ENCODE assay signal across 22 cellular contexts in genomic region chr3:136110481-136110880, GRCh38.
DNase-seq lines count a peak whose midpoint lies in the region; FAIRE-seq and TF ChIP-seq lines count a peak whose summit lies in the region.
"Had no signal": no experiment of that assay in that cellular context is flagged by ENCODE, and none has a peak within 500 bp of the region (broad histone marks: within the 10 kb centered on the region; RNA-seq: fewer than 3 reads in every experiment).

No MANE protein-coding gene starts in this region.

- H3F3A ChIP-seq in Loucy (ENCODE audit: low read depth): no peaks in the 10 kb centered on the region

- H3K4me1 Mint-ChIP-seq in activated T-helper 2 cell treated with anti-CD3 and anti-CD28 coated beads, Interferon-gamma antibody, Interleukin-2, Interleukin-4, amounts not matched to agents 10 μg/mL and 5 μg/mL and 100 μg/mL, durations not matched to agents 14 hours and 24 hours and 36 hours (ENCODE audit: low read depth): peaks cover 11% of the 10 kb centered on the region
- H3K4me1 Mint-ChIP-seq in progenitor cell of endocrine pancreas (ENCODE audit: low read depth): no peaks in the 10 kb centered on the region

- peak overlapping the region; percentile 45 for H3K4me2 ChIP-seq in Loucy (ENCODE audit: low read depth, low read length, poor library complexity, severe bottlenecking)
- H3K4me2 ChIP-seq: A549 had no signal

- 0 out of 2 replicates have a peak overlapping the region, but pooled peaks have one; percentile 6 for H2AFZ ChIP-seq in Loucy (ENCODE audit: low read length)

- no peak overlapping the region for H3K27ac Mint-ChIP-seq in activated T-helper 2 cell treated with anti-CD3 and anti-CD28 coated beads, Interferon-gamma antibody, Interleukin-2, Interleukin-4, amounts not matched to agents 10 μg/mL and 5 μg/mL and 100 μg/mL, durations not matched to agents 14 hours and 24 hours and 36 hours
- H3K27ac Mint-ChIP-seq in progenitor cell of endocrine pancreas: no peak overlapping the region
- H3K27ac Mint-ChIP-seq: B cell; CD8-positive, alpha-beta T cell had no signal

- intact Hi-C loops in activated T-helper 2 cell treated with anti-CD3 and anti-CD28 coated beads, Interferon-gamma antibody, Interleukin-2, Interleukin-4, amounts not matched to agents 10 μg/mL and 5 μg/mL and 100 μg/mL, durations not matched to agents 14 hours and 24 hours and 36 hours (cut with micrococcal nuclease): no loop called here

- DNase-seq in GM18507 (ENCODE audit: extremely low spot score, insufficient read length, low read depth): no peak
- peak; percentile 79 for DNase-seq in foreskin melanocyte
- no peak for DNase-seq in activated T-helper 2 cell treated with anti-CD3 and anti-CD28 coated beads, Interferon-gamma antibody, Interleukin-2, Interleukin-4, amounts not matched to agents 10 μg/mL and 5 μg/mL and 100 μg/mL, durations not matched to agents 14 hours and 24 hours and 36 hours (ENCODE audit: low spot score)
- DNase-seq in GM19239 (ENCODE audit: insufficient read length, low spot score): no peak
- DNase-seq in progenitor cell of endocrine pancreas (ENCODE audit: low spot score, unreplicated experiment): no peak
- DNase-seq in NCI-H1048 (lab: John Stamatoyannopoulos, UW): no peak
- DNase-seq: CD8-positive, alpha-beta T cell; COR-L47; DMS 273 treated with DMSO at 0.1 percent for 48 hours; DMS53; DND-41; EL; GOT3; H7; IMR-90 had no signal

- H3K4me3 ChIP-seq in Loucy (ENCODE audit: low read length, poor library complexity, severe bottlenecking): no peak overlapping the region
- H3K4me3 ChIP-seq: A549; BLaER1 treated with 17β-estradiol and CSF1 and Interleukin-3, amounts not matched to agents 10 nM and 100 nM; GM12878; K562 had no signal

- H3K36me3 ChIP-seq in Loucy (ENCODE audit: insufficient read depth, low read length): no peaks in the 10 kb centered on the region

- FAIRE-seq in GM18507 (lab: Jason Lieb, UNC): peak; percentile 39
- no peak for FAIRE-seq in GM19239 (lab: Jason Lieb, UNC)
- FAIRE-seq: A549, HTR-8/SVneo, K562 had no signal

- H3K4me3 Mint-ChIP-seq in activated T-helper 2 cell treated with anti-CD3 and anti-CD28 coated beads, Interferon-gamma antibody, Interleukin-2, Interleukin-4, amounts not matched to agents 10 μg/mL and 5 μg/mL and 100 μg/mL, durations not matched to agents 14 hours and 24 hours and 36 hours (ENCODE audit: low read depth): no peak overlapping the region
- H3K4me3 Mint-ChIP-seq in progenitor cell of endocrine pancreas (ENCODE audit: low read depth): no peak overlapping the region
- H3K4me3 Mint-ChIP-seq: B cell; CD8-positive, alpha-beta T cell had no signal

- no peak overlapping the region for H3K9ac ChIP-seq in Loucy (ENCODE audit: low read depth, low read length, poor library complexity, severe bottlenecking)
- H3K9ac ChIP-seq: BLaER1 treated with 17β-estradiol and CSF1 and Interleukin-3, amounts not matched to agents 10 nM and 100 nM had no signal

- peaks cover 2% of the 10 kb centered on the region for H3K9me3 Mint-ChIP-seq in activated T-helper 2 cell treated with anti-CD3 and anti-CD28 coated beads, Interferon-gamma antibody, Interleukin-2, Interleukin-4, amounts not matched to agents 10 μg/mL and 5 μg/mL and 100 μg/mL, durations not matched to agents 14 hours and 24 hours and 36 hours
- H3K9me3 Mint-ChIP-seq in progenitor cell of endocrine pancreas (ENCODE audit: low read depth): peaks cover 13% of the 10 kb centered on the region
- H3K9me3 Mint-ChIP-seq: CD8-positive, alpha-beta T cell had no signal

- TF ChIP-seq CTCF in Loucy (conservative IDR thresholded peaks at IDR 0.05; ENCODE audit: low read length) (no peak), progenitor cell of endocrine pancreas (IDR thresholded peaks at IDR 0.05; ENCODE audit: unreplicated experiment) (no peak)

- peaks cover 41% of the 10 kb centered on the region for H3K27me3 Mint-ChIP-seq in activated T-helper 2 cell treated with anti-CD3 and anti-CD28 coated beads, Interferon-gamma antibody, Interleukin-2, Interleukin-4, amounts not matched to agents 10 μg/mL and 5 μg/mL and 100 μg/mL, durations not matched to agents 14 hours and 24 hours and 36 hours (ENCODE audit: low read depth)
- H3K27me3 Mint-ChIP-seq in progenitor cell of endocrine pancreas: no peaks in the 10 kb centered on the region

- H3K4me1 ChIP-seq in Loucy (ENCODE audit: insufficient read depth, low read length, poor library complexity, severe bottlenecking): peaks cover 31% of the 10 kb centered on the region
- H3K4me1 ChIP-seq: A549 had no signal

- H3K79me2 ChIP-seq in Loucy (ENCODE audit: insufficient read depth, low read length): no peaks in the 10 kb centered on the region

- no peaks in the 10 kb centered on the region for H3K9me2 ChIP-seq in Loucy (replicated peaks; ENCODE audit: low read depth, low read length)

- H3K27me3 ChIP-seq in Loucy (ENCODE audit: insufficient read depth, low read length, poor library complexity, severe bottlenecking): no peaks in the 10 kb centered on the region
- H3K27me3 ChIP-seq: BLaER1 treated with 17β-estradiol and CSF1 and Interleukin-3, amounts not matched to agents 10 nM and 100 nM had no signal

- no peaks in the 10 kb centered on the region for H4K20me1 ChIP-seq in Loucy (ENCODE audit: insufficient read depth, low read length, poor library complexity, severe bottlenecking)
- H4K20me1 ChIP-seq: BLaER1 treated with 17β-estradiol and CSF1 and Interleukin-3, amounts not matched to agents 10 nM and 100 nM had no signal

- H3K36me3 Mint-ChIP-seq in activated T-helper 2 cell treated with anti-CD3 and anti-CD28 coated beads, Interferon-gamma antibody, Interleukin-2, Interleukin-4, amounts not matched to agents 10 μg/mL and 5 μg/mL and 100 μg/mL, durations not matched to agents 14 hours and 24 hours and 36 hours (ENCODE audit: low read depth): no peaks in the 10 kb centered on the region
- peaks cover 54% of the 10 kb centered on the region for H3K36me3 Mint-ChIP-seq in progenitor cell of endocrine pancreas (ENCODE audit: insufficient read depth)

- no peaks in the 10 kb centered on the region for H3K9me3 ChIP-seq in Loucy (ENCODE audit: insufficient read depth, low read depth, low read length)
